ENCODE assay signal across 9 cellular contexts in genomic region chr2:98463988-98464771, GRCh38. TPM values are rescaled to one million over a fixed set of nuclear protein-coding genes. Genes with fewer than 3 reads are reported as not detected.
DNase-seq lines count a peak whose midpoint lies in the region; ATAC-seq, FAIRE-seq and TF ChIP-seq lines count a peak whose summit lies in the region.
"Had no signal": no experiment of that assay in that cellular context is flagged by ENCODE, and none has a peak within 500 bp of the region (broad histone marks: within the 10 kb centered on the region; RNA-seq: fewer than 3 reads in every experiment).

No MANE protein-coding gene starts in this region.

- CTCF ChIA-PET in HepG2 (lab: Yijun Ruan, JAX; ENCODE audit: low intra/inter-chr PET ratio, low total read pairs) = no interaction called here

- POLR2A ChIA-PET in HepG2 (lab: Yijun Ruan, JAX) = no interaction called here

- no peaks in the 10 kb centered on the region for H3K9me3 ChIP-seq in liver (ENCODE audit: control insufficient read depth in 4 of 4, low read length in 3 of 4)
- H3K9me3 ChIP-seq in HepG2 (ENCODE audit: low read length) = no peaks in the 10 kb centered on the region
- no peaks in the 10 kb centered on the region for H3K9me3 ChIP-seq in right cardiac atrium (ENCODE audit: control insufficient read depth, low read length)
- no peaks in the 10 kb centered on the region for H3K9me3 ChIP-seq in upper lobe of left lung
- H3K9me3 ChIP-seq in prostate gland = no peaks in the 10 kb centered on the region

- no peak overlapping the region for H2AFZ ChIP-seq in HepG2 (ENCODE audit: low read length)

- DNase-seq in HepG2 (ENCODE audit: low spot score) (no peak), right cardiac atrium (no peak), upper lobe of left lung (no peak), prostate gland (ENCODE audit: low spot score) (no peak), AG08395 (ENCODE audit: low spot score) (no peak)

- H3K36me3 Mint-ChIP-seq in T-helper 1 cell treated with Interleukin-12 subunit alpha and Interleukin-12 subunit beta and Interleukin-4 antibody, amounts not matched to agents 30 μg/mL and 1 μg/mL, for 36 hours (ENCODE audit: low read depth) = peaks cover 25% of the 10 kb centered on the region

- H3K4me1 Mint-ChIP-seq in T-helper 1 cell treated with Interleukin-12 subunit alpha and Interleukin-12 subunit beta and Interleukin-4 antibody, amounts not matched to agents 30 μg/mL and 1 μg/mL, for 36 hours (ENCODE audit: low read depth) = peaks cover 80% of the 10 kb centered on the region

- peaks cover 5% of the 10 kb centered on the region for H3K79me2 ChIP-seq in HepG2 (ENCODE audit: insufficient read depth, low read length)

- WGBS in liver = 76% methylated on average over 10 of the region's 10 CpGs
- 91% methylated on average over 10 of the region's 10 CpGs for WGBS in HepG2 (ENCODE audit: low lambda C conversion rate)
- WGBS in right cardiac atrium = 75% methylated on average over 10 of the region's 10 CpGs
- 60 to 73% methylated on average over 10 of the region's 10 CpGs for WGBS in upper lobe of left lung, 2 donors
- WGBS in prostate gland = 76% methylated on average over 10 of the region's 10 CpGs

- in situ Hi-C loops in HepG2 (cut with HindIII; ENCODE audit: extremely low pct_ligation_motif_present, low pct_unique_long_range_greater_than_20kb) = no loop called here

- no peaks in the 10 kb centered on the region for H3K36me3 ChIP-seq in liver (ENCODE audit: control insufficient read depth in 4 of 4, insufficient read depth in 3 of 4, low read depth in 1 of 4, low read length in 3 of 4)
- no peaks in the 10 kb centered on the region for H3K36me3 ChIP-seq in HepG2 (replicated peaks in 1 of 2; ENCODE audit: control insufficient read depth in 1 of 2, insufficient read depth in 2 of 2, low read length in 2 of 2)
- H3K36me3 ChIP-seq in upper lobe of left lung = no peaks in the 10 kb centered on the region
- H3K36me3 ChIP-seq in prostate gland = no peaks in the 10 kb centered on the region

- H3K4me3 ChIP-seq in liver (ENCODE audit: low read depth in 1 of 3, low read length in 3 of 3) = no peak overlapping the region
- no peak overlapping the region for H3K4me3 ChIP-seq in HepG2 (replicated peaks in 1 of 3; ENCODE audit: insufficient read depth in 1 of 3, low read depth in 2 of 3, low read length in 3 of 3)
- no peak overlapping the region for H3K4me3 ChIP-seq in right cardiac atrium (ENCODE audit: low read length)
- no peak overlapping the region for H3K4me3 ChIP-seq in upper lobe of left lung
- H3K4me3 ChIP-seq in prostate gland = no peak overlapping the region

- no peaks in the 10 kb centered on the region; the same call in 1 of the 2 replicates for H4K20me1 ChIP-seq in HepG2 (ENCODE audit: insufficient read depth, low read length)

- intact Hi-C loops in HepG2 (cut with micrococcal nuclease; ENCODE audit: unreplicated experiment) (no loop called here), right cardiac atrium (cut with DNase I) (no loop called here), prostate gland (cut with DNase I) (no loop called here)

- TF ChIP-seq CTCF in liver (IDR thresholded peaks at IDR 0.05; ENCODE audit: low read depth, low read length, missing input control) = no peak
- TF ChIP-seq CTCF in HepG2 (CRISPR knock-in tag; IDR thresholded peaks at IDR 0.05) = no peak
- TF ChIP-seq CTCF in upper lobe of left lung (IDR thresholded peaks at IDR 0.05) = no peak
- no peak for TF ChIP-seq CTCF in prostate gland (IDR thresholded peaks at IDR 0.05)

- no peak for FAIRE-seq in HepG2 (lab: Jason Lieb, UNC)
- FAIRE-seq: endometrium had no signal

- H3K27me3 ChIP-seq in liver (ENCODE audit: control insufficient read depth in 4 of 4, insufficient read depth in 4 of 4, low read length in 3 of 4) (no peaks in the 10 kb centered on the region), HepG2 (ENCODE audit: control insufficient read depth in 1 of 2, insufficient read depth in 2 of 2, low read length in 2 of 2) (no peaks in the 10 kb centered on the region), right cardiac atrium (ENCODE audit: control insufficient read depth, insufficient read depth) (no peaks in the 10 kb centered on the region), upper lobe of left lung (no peaks in the 10 kb centered on the region), prostate gland (replicated peaks; ENCODE audit: insufficient read depth) (no peaks in the 10 kb centered on the region)

- TF ChIP-seq POLR2A in HepG2 (IDR thresholded peaks at IDR 0.05; ENCODE audit: insufficient read depth in 1 of 2, low read depth in 2 of 2, low read length in 2 of 2) (no peak), upper lobe of left lung (IDR thresholded peaks at IDR 0.05) (no peak), prostate gland (IDR thresholded peaks at IDR 0.05) (no peak)

- H3K9ac ChIP-seq in liver (ENCODE audit: low read depth in 1 of 2, low read length in 2 of 2) = no peak overlapping the region
- no peak overlapping the region for H3K9ac ChIP-seq in HepG2 (ENCODE audit: insufficient read depth, low read depth, low read length)

- peak overlapping the region; percentile 96 for H3K27ac Mint-ChIP-seq in T-helper 1 cell treated with Interleukin-12 subunit alpha and Interleukin-12 subunit beta and Interleukin-4 antibody, amounts not matched to agents 30 μg/mL and 1 μg/mL, for 36 hours

- no peak overlapping the region for H3K4me2 ChIP-seq in HepG2 (ENCODE audit: low read depth, low read length)

- H3K4me3 Mint-ChIP-seq in T-helper 1 cell treated with Interleukin-12 subunit alpha and Interleukin-12 subunit beta and Interleukin-4 antibody, amounts not matched to agents 30 μg/mL and 1 μg/mL, for 36 hours = peak overlapping the region; percentile 84

- no peaks in the 10 kb centered on the region for H3K27me3 Mint-ChIP-seq in T-helper 1 cell treated with Interleukin-12 subunit alpha and Interleukin-12 subunit beta and Interleukin-4 antibody, amounts not matched to agents 30 μg/mL and 1 μg/mL, for 36 hours (ENCODE audit: low read depth)

- no peaks in the 10 kb centered on the region for H3K9me3 Mint-ChIP-seq in T-helper 1 cell treated with Interleukin-12 subunit alpha and Interleukin-12 subunit beta and Interleukin-4 antibody, amounts not matched to agents 30 μg/mL and 1 μg/mL, for 36 hours

- peaks cover 0 to 8% (median 0%) of the 10 kb centered on the region in 4 donors for H3K4me1 ChIP-seq in liver (ENCODE audit: control insufficient read depth in 4 of 4, insufficient read depth in 4 of 4, low read length in 3 of 4)
- peaks cover 21% of the 10 kb centered on the region; the same call in 1 of the 2 replicates for H3K4me1 ChIP-seq in HepG2 (ENCODE audit: insufficient read depth, low read length)
- H3K4me1 ChIP-seq in right cardiac atrium (ENCODE audit: control insufficient read depth, insufficient read depth, low read length) = peaks cover 18% of the 10 kb centered on the region
- H3K4me1 ChIP-seq in upper lobe of left lung = peaks cover 43 to 64% (median 60%) of the 10 kb centered on the region in 4 donors
- H3K4me1 ChIP-seq in prostate gland (replicated peaks) = no peaks in the 10 kb centered on the region

- ATAC-seq in HepG2 (no peak), right cardiac atrium (no peak), upper lobe of left lung (ENCODE audit: low FRiP score in 2 of 2) (peak in 1 of 2 donors; percentile 30), HG03521 (IDR thresholded peaks at IDR 0.05; ENCODE audit: unreplicated experiment) (no peak)

- TF ChIP-seq EP300 in HepG2 (IDR thresholded peaks at IDR 0.05; ENCODE audit: low read depth in 2 of 2, low read length in 2 of 2) (no peak), HepG2 (CRISPR knock-in tag; IDR thresholded peaks at IDR 0.05; ENCODE audit: borderline replicate concordance) (no peak), upper lobe of left lung (IDR thresholded peaks at IDR 0.05) (no peak)

- H3K27ac ChIP-seq in liver (ENCODE audit: low read depth in 1 of 2, low read length in 2 of 2) (peak overlapping the region; percentile 50 to 52), HepG2 (ENCODE audit: extremely low read length, insufficient read depth, low read length) (no peak overlapping the region), right cardiac atrium (ENCODE audit: low read length) (peak overlapping the region; percentile 59), upper lobe of left lung (peak overlapping the region; percentile 76 to 82 (median 80)), prostate gland (no peak overlapping the region)

- no peak for TF ChIP-seq RAD21 in liver (IDR thresholded peaks at IDR 0.05)
- TF ChIP-seq RAD21 in HepG2 (CRISPR knock-in tag; IDR thresholded peaks at IDR 0.05) = no peak

- no TSS peak for BruUV-seq in HepG2 (replicated peaks; lab: Mats Ljungman, UMichigan)

TF ChIP-seq in liver, 16 proteins besides CTCF, POLR2A, EP300 and RAD21 (continues in another document):
- TF ChIP-seq RXRA (IDR thresholded peaks at IDR 0.05) = no peak

TF ChIP-seq in HepG2, 621 proteins besides CTCF, POLR2A, EP300 and RAD21 (continues in another document):
- no peak for TF ChIP-seq KMT2A (CRISPR knock-in tag; IDR thresholded peaks at IDR 0.05)

RNA-seq across cellular contexts. Expression of gene INPP4A, which starts 19.5 kb away (rescaled TPM):
- 10 to 100 TPM; 11.3 to 14.9 TPM for total RNA-seq in liver
- 1 to 10 TPM; 2.9 to 3.1 TPM for polyA plus RNA-seq in liver
- 7.9 and 10.9 TPM in 2 replicates for total RNA-seq in HepG2 (2016; rRNA removed; fragmentation: Illumina TruSeq; extraction: Trizol)
- 1.4 and 2.1 TPM in 2 replicates for total RNA-seq in HepG2 (2016; cell fraction: cytosol; rRNA removed; fragmentation: Illumina TruSeq; extraction: Trizol; ENCODE audit: low read depth)
- total RNA-seq in HepG2 (2016; cell fraction: insoluble cytoplasmic fraction; rRNA removed; fragmentation: Illumina TruSeq; extraction: Trizol) = 7.9 and 10.3 TPM in 2 replicates
- total RNA-seq in HepG2 (2016; cell fraction: membrane; rRNA removed; fragmentation: Illumina TruSeq; extraction: Trizol) = 5.0 and 5.2 TPM in 2 replicates
- 15.4 and 17.5 TPM in 2 replicates for total RNA-seq in HepG2 (2016; cell fraction: nucleus; rRNA removed; fragmentation: Illumina TruSeq; extraction: Trizol)
- 10.1 and 14.2 TPM in 2 replicates for polyA plus RNA-seq in HepG2 (2011; rRNA removed)
- 6.9 and 8.5 TPM in 2 replicates for polyA plus RNA-seq in HepG2 (2011; cell fraction: cytosol; rRNA removed)
- 48.2 and 51.5 TPM in 2 replicates for polyA plus RNA-seq in HepG2 (2011; cell fraction: nucleus; rRNA removed)
- 7.2 and 8.8 TPM in 2 replicates for polyA plus RNA-seq in HepG2 (2012)
- polyA plus RNA-seq in HepG2 (2016; cell fraction: cytosol; fragmentation: Illumina TruSeq; extraction: Trizol; ENCODE audit: low read depth) = 0.58 and 0.63 TPM in 2 replicates
- polyA plus RNA-seq in HepG2 (2016; cell fraction: insoluble cytoplasmic fraction; fragmentation: Illumina TruSeq; extraction: Trizol; ENCODE audit: low read depth) = 4.8 and 5.7 TPM in 2 replicates
- polyA plus RNA-seq in HepG2 (2016; cell fraction: membrane; fragmentation: Illumina TruSeq; extraction: Trizol; ENCODE audit: low read depth) = 1.7 and 1.9 TPM in 2 replicates
- polyA plus RNA-seq in HepG2 (2016; cell fraction: nucleus; fragmentation: Illumina TruSeq; extraction: Trizol; ENCODE audit: insufficient read depth, low read depth) = 13.1 and 16.7 TPM in 2 replicates
- polyA minus RNA-seq in HepG2 (2011; rRNA and poly(A)+ RNA removed; ENCODE audit: low replicate concordance) = 53.3 and 60.1 TPM in 2 replicates
- polyA minus RNA-seq in HepG2 (2011; cell fraction: cytosol; rRNA and poly(A)+ RNA removed) = 8.1 and 11.8 TPM in 2 replicates
- polyA minus RNA-seq in HepG2 (2011; cell fraction: nucleus; rRNA and poly(A)+ RNA removed) = 56.7 and 68.1 TPM in 2 replicates
- total RNA-seq in right cardiac atrium = 10 to 100 TPM; 15.7 to 18.1 (median 15.8) TPM
- 5.1 TPM for polyA plus RNA-seq in right cardiac atrium
- total RNA-seq in upper lobe of left lung = 10 to 100 TPM; 23.3 to 93.2 (median 36.5) TPM
- total RNA-seq in prostate gland = 10 to 100 TPM; 12.9 to 49.8 TPM

Comparison
In these comparisons a context has a peak if more than half of its experiments do, and no peak if none do; other contexts are left out.
1. H3K27ac ChIP-seq: peak in liver (2 of 2), right cardiac atrium (single experiment) and upper lobe of left lung (4 of 4); none in HepG2 (single experiment) and prostate gland (0 of 2).